Comparison of ENCODE assay signal across 8 cellular contexts in the genomic region with DNA sequence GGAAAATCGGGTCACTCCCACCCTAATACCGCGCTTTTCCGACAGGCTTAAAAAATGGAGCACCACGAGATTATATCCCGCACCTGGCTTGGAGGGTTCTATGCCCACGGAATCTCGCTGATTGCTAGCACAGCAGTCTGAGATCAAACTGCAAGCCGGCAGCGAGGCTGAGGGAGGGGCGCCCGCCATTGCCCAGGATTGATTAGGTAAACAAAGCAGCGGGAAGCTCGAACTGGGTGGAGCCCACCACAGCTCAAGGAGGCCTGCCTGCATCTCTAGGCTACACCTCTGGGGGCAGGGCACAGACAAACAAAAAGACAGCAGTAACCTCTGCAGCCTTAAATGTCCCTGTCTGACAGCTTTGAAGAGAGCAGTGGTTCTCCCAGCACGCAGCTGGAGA.
DNase-seq lines count a peak whose midpoint lies in the region; FAIRE-seq and TF ChIP-seq lines count a peak whose summit lies in the region.
"Not testable (repeated sequence)": the region's sequence is repeated elsewhere in the genome, so short reads cannot be mapped to it uniquely, and the experiment has no call there.

No MANE protein-coding gene starts in this region.

- CTCF ChIA-PET in HEK293 (lab: Yijun Ruan, JAX) = interaction anchor here (0.9 kb wide), 1 partner anchor 9 kb away, joined by 3 read pairs; no protein-coding TSS in a partner anchor

- not testable (repeated sequence) for H2BK15ac ChIP-seq in neuronal stem cell (ENCODE audit: low read length)

- intact Hi-C loops in kidney (cut with DNase I) = not testable (repeated sequence)

- H3K9me3 ChIP-seq in HEK293 (ENCODE audit: control insufficient read depth, insufficient read depth, low read depth, low read length); WERI-Rb-1 (ENCODE audit: severe bottlenecking); hepatocyte (ENCODE audit: low read depth); kidney (ENCODE audit: control insufficient read depth in 1 of 2, low read length in 2 of 2); neuronal stem cell (replicated peaks in 1 of 2; ENCODE audit: control insufficient read depth in 2 of 2, insufficient read depth in 1 of 2, low read depth in 1 of 2, low read length in 2 of 2): not testable (repeated sequence)

- not testable (repeated sequence) for H3K23ac ChIP-seq in neuronal stem cell (ENCODE audit: low read depth, low read length, poor library complexity)

- not testable (repeated sequence) for H3K4me1 ChIP-seq in HEK293 (ENCODE audit: control insufficient read depth, insufficient read depth, low read length); hepatocyte (ENCODE audit: insufficient read depth); kidney (ENCODE audit: control insufficient read depth in 1 of 2, insufficient read depth in 1 of 2, low read depth in 1 of 2, low read length in 2 of 2); neuronal stem cell (ENCODE audit: control insufficient read depth in 2 of 2, insufficient read depth in 1 of 2, low read depth in 1 of 2, low read length in 2 of 2)

- not testable (repeated sequence) for H3K4ac ChIP-seq in neuronal stem cell (ENCODE audit: low read length)

- H3K79me2 ChIP-seq in hepatocyte = not testable (repeated sequence)

- POLR2A ChIA-PET in HEK293 (lab: Yijun Ruan, JAX) = not testable (repeated sequence)

- H3K4me2 ChIP-seq in hepatocyte = peak overlapping the region; percentile 86
- not testable (repeated sequence) for H3K4me2 ChIP-seq in neuronal stem cell (ENCODE audit: insufficient read depth, low read length, poor library complexity, severe bottlenecking)

- H3K27me3 ChIP-seq in WERI-Rb-1 (ENCODE audit: insufficient read depth, low read depth, severe bottlenecking); hepatocyte; neuronal stem cell (ENCODE audit: control insufficient read depth in 3 of 3, insufficient read depth in 3 of 3, low read depth in 1 of 3, low read length in 3 of 3): not testable (repeated sequence)

- H2AFZ ChIP-seq in hepatocyte (peak overlapping the region; percentile 84), neuronal stem cell (ENCODE audit: low read length) (peak overlapping the region; percentile 40)

- not testable (repeated sequence) for H3K4me3 ChIP-seq in HEK293 (ENCODE audit: low read depth, low read length); WERI-Rb-1 (ENCODE audit: low read depth, low read length); hepatocyte; kidney (ENCODE audit: low read length in 2 of 2); neuronal stem cell (ENCODE audit: low read length in 2 of 2)

- H3K9ac ChIP-seq in kidney (ENCODE audit: low read length in 2 of 2); neuronal stem cell (ENCODE audit: low read depth, low read length, poor library complexity): not testable (repeated sequence)

- 8% methylated on average over 15 of the region's 15 CpGs for WGBS in hepatocyte (ENCODE audit: low lambda C conversion rate, missing lambda C conversion rate)
- WGBS in neuronal stem cell (ENCODE audit: extremely low coverage in 2 of 2, insufficient read length in 2 of 2, insufficient replicate concordance in 1 of 2), 2 donors = no CpG with 5 or more reads among the region's 15 CpGs

- not testable (repeated sequence) for H2BK120ac ChIP-seq in neuronal stem cell (ENCODE audit: low read depth, low read length)

- not testable (repeated sequence) for H2BK5ac ChIP-seq in neuronal stem cell (ENCODE audit: low read length)

- not testable (repeated sequence) for H3K36me3 ChIP-seq in HEK293 (ENCODE audit: control insufficient read depth in 2 of 2, insufficient read depth in 1 of 2, low read length in 2 of 2); WERI-Rb-1; hepatocyte (replicated peaks; ENCODE audit: insufficient read depth, low read depth); kidney (ENCODE audit: control insufficient read depth in 1 of 2, insufficient read depth in 2 of 2, low read length in 2 of 2); neuronal stem cell (replicated peaks in 1 of 2; ENCODE audit: control insufficient read depth in 2 of 2, insufficient read depth in 2 of 2, low read length in 2 of 2)

- H3K18ac ChIP-seq in neuronal stem cell (ENCODE audit: low read length) = not testable (repeated sequence)

- H4K20me1 ChIP-seq in hepatocyte (ENCODE audit: insufficient read depth, poor library complexity, severe bottlenecking) = not testable (repeated sequence)

- TF ChIP-seq CTCF in HEK293 (tag by site-specific recombination; IDR thresholded peaks at IDR 0.05); WERI-Rb-1 (IDR thresholded peaks at IDR 0.05; ENCODE audit: low read depth, low read length); hepatocyte (IDR thresholded peaks at IDR 0.05; ENCODE audit: poor library complexity); kidney (IDR thresholded peaks at IDR 0.05; ENCODE audit: borderline replicate concordance, extremely low read depth, insufficient read depth): not testable (repeated sequence)

- not testable (repeated sequence) for H3K27ac ChIP-seq in HEK293 (ENCODE audit: extremely low read depth, low read depth, low read length); WERI-Rb-1; hepatocyte; kidney (ENCODE audit: low read depth in 2 of 2, low read length in 2 of 2); neuronal stem cell (replicated peaks; ENCODE audit: low read length)

- not testable (repeated sequence) for H4K91ac ChIP-seq in neuronal stem cell (ENCODE audit: low read depth, low read length, poor library complexity)

- H2BK12ac ChIP-seq in neuronal stem cell (ENCODE audit: low read length) = not testable (repeated sequence)

- H4K8ac ChIP-seq in neuronal stem cell (ENCODE audit: low read depth, low read length) = not testable (repeated sequence)

- H2AK5ac ChIP-seq in neuronal stem cell (ENCODE audit: low read depth, low read length) = not testable (repeated sequence)

- not testable (repeated sequence) for H3K14ac ChIP-seq in neuronal stem cell (ENCODE audit: low read length)

- not testable (repeated sequence) for FAIRE-seq in kidney (lab: Jason Lieb, UNC)

- not testable (repeated sequence) for H3K9me2 ChIP-seq in hepatocyte (replicated peaks; ENCODE audit: insufficient read depth)

- DNase-seq in COR-L47 (lab: John Stamatoyannopoulos, UW) (peak; percentile 68), NCI-H146 (lab: John Stamatoyannopoulos, UW) (peak; percentile 61), NCI-H69 (lab: John Stamatoyannopoulos, UW) (peak; percentile 81), WERI-Rb-1 (peak; percentile 36), hepatocyte (ENCODE audit: low spot score) (peak; percentile 10), kidney (peak; percentile 60)
- not testable (repeated sequence) for DNase-seq in neuronal stem cell (ENCODE audit: low spot score)

- H3K79me1 ChIP-seq in neuronal stem cell (ENCODE audit: low read depth, low read length) = not testable (repeated sequence)

TF ChIP-seq in HEK293, 187 proteins besides CTCF, POLR2A, EP300 and RAD21:
- 0 out of 2 replicates have a peak, but pooled peaks have one; percentile 25 for TF ChIP-seq KLF1 (tag by site-specific recombination; IDR thresholded peaks at IDR 0.05)
